ENCODE assay signal across 1 cellular context in the genomic region with DNA sequence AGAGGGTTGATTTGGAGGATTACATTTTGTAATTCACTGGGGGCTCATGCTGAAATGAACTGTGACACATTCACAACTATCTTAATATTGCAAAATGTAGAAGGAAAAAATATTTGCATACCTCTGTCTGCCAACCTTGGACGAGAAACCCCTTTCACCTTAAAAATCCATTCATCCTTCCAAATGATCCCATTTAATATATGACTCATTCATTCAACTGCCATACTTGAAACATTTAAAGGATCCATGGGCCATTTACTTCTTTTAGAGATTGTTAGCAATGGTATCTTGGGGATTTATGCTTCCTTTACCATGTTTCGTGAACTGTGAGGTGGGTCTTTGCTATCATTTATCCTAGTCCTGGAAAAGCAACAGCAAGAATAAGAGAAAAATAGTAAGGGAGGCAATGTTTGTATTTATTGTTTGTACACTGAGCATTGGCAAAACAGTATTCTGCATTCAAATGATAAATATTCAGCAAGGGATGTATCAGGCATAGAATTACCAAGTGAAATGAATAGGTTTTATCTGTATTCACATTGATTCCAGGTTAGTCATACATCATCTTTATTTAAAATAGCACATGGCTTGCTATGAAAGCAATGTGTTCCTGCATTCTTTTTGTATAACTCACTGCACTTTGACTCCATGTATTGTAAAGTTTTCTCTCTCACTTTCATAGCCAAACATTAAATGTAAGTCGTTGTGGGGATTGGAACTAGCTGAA.
TF ChIP-seq lines count a peak whose summit lies in the region.

No MANE protein-coding gene starts in this region.

TF ChIP-seq in SK-N-SH, 30 proteins besides CTCF, POLR2A, EP300 and RAD21 (continued from another document):
- TF ChIP-seq, protein P1, sequence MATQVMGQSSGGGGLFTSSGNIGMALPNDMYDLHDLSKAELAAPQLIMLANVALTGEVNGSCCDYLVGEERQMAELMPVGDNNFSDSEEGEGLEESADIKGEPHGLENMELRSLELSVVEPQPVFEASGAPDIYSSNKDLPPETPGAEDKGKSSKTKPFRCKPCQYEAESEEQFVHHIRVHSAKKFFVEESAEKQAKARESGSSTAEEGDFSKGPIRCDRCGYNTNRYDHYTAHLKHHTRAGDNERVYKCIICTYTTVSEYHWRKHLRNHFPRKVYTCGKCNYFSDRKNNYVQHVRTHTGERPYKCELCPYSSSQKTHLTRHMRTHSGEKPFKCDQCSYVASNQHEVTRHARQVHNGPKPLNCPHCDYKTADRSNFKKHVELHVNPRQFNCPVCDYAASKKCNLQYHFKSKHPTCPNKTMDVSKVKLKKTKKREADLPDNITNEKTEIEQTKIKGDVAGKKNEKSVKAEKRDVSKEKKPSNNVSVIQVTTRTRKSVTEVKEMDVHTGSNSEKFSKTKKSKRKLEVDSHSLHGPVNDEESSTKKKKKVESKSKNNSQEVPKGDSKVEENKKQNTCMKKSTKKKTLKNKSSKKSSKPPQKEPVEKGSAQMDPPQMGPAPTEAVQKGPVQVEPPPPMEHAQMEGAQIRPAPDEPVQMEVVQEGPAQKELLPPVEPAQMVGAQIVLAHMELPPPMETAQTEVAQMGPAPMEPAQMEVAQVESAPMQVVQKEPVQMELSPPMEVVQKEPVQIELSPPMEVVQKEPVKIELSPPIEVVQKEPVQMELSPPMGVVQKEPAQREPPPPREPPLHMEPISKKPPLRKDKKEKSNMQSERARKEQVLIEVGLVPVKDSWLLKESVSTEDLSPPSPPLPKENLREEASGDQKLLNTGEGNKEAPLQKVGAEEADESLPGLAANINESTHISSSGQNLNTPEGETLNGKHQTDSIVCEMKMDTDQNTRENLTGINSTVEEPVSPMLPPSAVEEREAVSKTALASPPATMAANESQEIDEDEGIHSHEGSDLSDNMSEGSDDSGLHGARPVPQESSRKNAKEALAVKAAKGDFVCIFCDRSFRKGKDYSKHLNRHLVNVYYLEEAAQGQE (IDR thresholded peaks at IDR 0.05; ENCODE audit: low read depth, low read length), result no peak
- TF ChIP-seq GABPA (IDR thresholded peaks at IDR 0.05; ENCODE audit: low read depth) (no peak), FOXJ3 (CRISPR knock-in tag; IDR thresholded peaks at IDR 0.05) (no peak), SIN3A (IDR thresholded peaks at IDR 0.05; ENCODE audit: borderline replicate concordance, low read depth, low read length) (no peak), EZH2phosphoT487 (IDR thresholded peaks at IDR 0.05; ENCODE audit: borderline replicate concordance, low read depth) (no peak), SMC3 (IDR thresholded peaks at IDR 0.05; ENCODE audit: low read depth, low read length) (no peak), NFIC (IDR thresholded peaks at IDR 0.05; ENCODE audit: borderline replicate concordance) (0 out of 2 replicates have a peak, but pooled peaks have one; percentile 37), FOSL2 (IDR thresholded peaks at IDR 0.05; ENCODE audit: borderline replicate concordance, low read depth) (peak; percentile 90), ELF1 (IDR thresholded peaks at IDR 0.05) (no peak; the same call in 1 of the 2 replicates), GATA2 (CRISPR knock-in tag; IDR thresholded peaks at IDR 0.05) (no peak), MEF2A (IDR thresholded peaks at IDR 0.05; ENCODE audit: borderline replicate concordance, low read depth) (peak; percentile 82)
- TF ChIP-seq, protein P2, sequence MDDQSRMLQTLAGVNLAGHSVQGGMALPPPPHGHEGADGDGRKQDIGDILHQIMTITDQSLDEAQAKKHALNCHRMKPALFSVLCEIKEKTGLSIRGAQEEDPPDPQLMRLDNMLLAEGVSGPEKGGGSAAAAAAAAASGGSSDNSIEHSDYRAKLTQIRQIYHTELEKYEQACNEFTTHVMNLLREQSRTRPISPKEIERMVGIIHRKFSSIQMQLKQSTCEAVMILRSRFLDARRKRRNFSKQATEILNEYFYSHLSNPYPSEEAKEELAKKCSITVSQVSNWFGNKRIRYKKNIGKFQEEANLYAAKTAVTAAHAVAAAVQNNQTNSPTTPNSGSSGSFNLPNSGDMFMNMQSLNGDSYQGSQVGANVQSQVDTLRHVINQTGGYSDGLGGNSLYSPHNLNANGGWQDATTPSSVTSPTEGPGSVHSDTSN (IDR thresholded peaks at IDR 0.05), result peak; percentile 80
- TF ChIP-seq, protein P3, sequence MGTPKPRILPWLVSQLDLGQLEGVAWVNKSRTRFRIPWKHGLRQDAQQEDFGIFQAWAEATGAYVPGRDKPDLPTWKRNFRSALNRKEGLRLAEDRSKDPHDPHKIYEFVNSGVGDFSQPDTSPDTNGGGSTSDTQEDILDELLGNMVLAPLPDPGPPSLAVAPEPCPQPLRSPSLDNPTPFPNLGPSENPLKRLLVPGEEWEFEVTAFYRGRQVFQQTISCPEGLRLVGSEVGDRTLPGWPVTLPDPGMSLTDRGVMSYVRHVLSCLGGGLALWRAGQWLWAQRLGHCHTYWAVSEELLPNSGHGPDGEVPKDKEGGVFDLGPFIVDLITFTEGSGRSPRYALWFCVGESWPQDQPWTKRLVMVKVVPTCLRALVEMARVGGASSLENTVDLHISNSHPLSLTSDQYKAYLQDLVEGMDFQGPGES (IDR thresholded peaks at IDR 0.05; ENCODE audit: low read depth, low read length), result no peak
- TF ChIP-seq, protein P4, sequence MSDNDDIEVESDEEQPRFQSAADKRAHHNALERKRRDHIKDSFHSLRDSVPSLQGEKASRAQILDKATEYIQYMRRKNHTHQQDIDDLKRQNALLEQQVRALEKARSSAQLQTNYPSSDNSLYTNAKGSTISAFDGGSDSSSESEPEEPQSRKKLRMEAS (IDR thresholded peaks at IDR 0.05; ENCODE audit: low read depth), result peak; percentile 42; the same call in 1 of the 2 replicates
